In genomic region chr1:25913166-25913565, GRCh38 we compare ENCODE assay signal across 29 cellular contexts.
"Had no signal": no experiment of that assay in that cellular context is flagged by ENCODE, and none has a peak within 500 bp of the region (broad histone marks: within the 10 kb centered on the region; RNA-seq: fewer than 3 reads in every experiment).

No MANE protein-coding gene starts in this region.

- DNase-seq: activated CD4-positive, alpha-beta memory T cell treated with anti-CD3 and anti-CD28 coated beads for 36 hours; activated CD4-positive, alpha-beta T cell treated with anti-CD3 and anti-CD28 coated beads for 36 hours; activated CD4-positive, alpha-beta T cell treated with anti-CD3 and anti-CD28 coated beads, Interleukin-2, amount 10 ng/mL, durations not matched to agents 24 days and 14 days; activated CD4-positive, CD25-positive, alpha-beta regulatory T cell; activated CD4-positive, CD25-positive, alpha-beta regulatory T cell treated with anti-CD3 and anti-CD28 coated beads, Interleukin-2, amount 50 U/mL, for 72 hours; activated CD8-positive, alpha-beta memory T cell treated with anti-CD3 and anti-CD28 coated beads, Interleukin-2, amount 50 U/mL, for 48 hours; activated gamma-delta T cell; activated naive CD4-positive, alpha-beta T cell; activated naive CD4-positive, alpha-beta T cell treated with anti-CD3 and anti-CD28 coated beads, Interleukin-2, amount 10 ng/mL, durations not matched to agents 7 days and 5 days; activated T-cell treated with anti-CD3 and anti-CD28 coated beads for 4 hours; activated T-cell treated with anti-CD3 and anti-CD28 coated beads, Interleukin-2, amount 50 U/mL, for 24 hours; activated T-cell treated with anti-CD3 and anti-CD28 coated beads, Interleukin-2, amount 50 U/mL, for 72 hours; amniotic stem cell; anterior cingulate cortex; caudate nucleus; cerebellar nuclear complex; colonic mucosa; dorsolateral prefrontal cortex; effector memory CD4-positive, alpha-beta T cell; endodermal cell; esophagus squamous epithelium; foreskin melanocyte; heart right ventricle; T-helper 2 cell had no signal

- ATAC-seq: activated CD4-positive, alpha-beta T cell treated with anti-CD3 and anti-CD28 coated beads for 36 hours; activated T-cell treated with anti-CD3 and anti-CD28 coated beads, Interleukin-2, amount 50 U/mL, for 72 hours; gastroesophageal sphincter had no signal

- H3K36me3 ChIP-seq: brain microvascular endothelial cell, colonic mucosa, esophagus squamous epithelium, gastroesophageal sphincter, heart right ventricle had no signal

- H3K27ac ChIP-seq: colonic mucosa, esophagus squamous epithelium, gastroesophageal sphincter had no signal

- H3K9me3 Mint-ChIP-seq: activated CD4-positive, alpha-beta memory T cell treated with anti-CD3 and anti-CD28 coated beads for 36 hours; activated CD4-positive, alpha-beta T cell treated with anti-CD3 and anti-CD28 coated beads, Interleukin-2, amount 10 ng/mL, durations not matched to agents 24 days and 14 days; activated naive CD4-positive, alpha-beta T cell treated with anti-CD3 and anti-CD28 coated beads, Interleukin-2, amount 10 ng/mL, durations not matched to agents 7 days and 5 days; activated T-cell treated with anti-CD3 and anti-CD28 coated beads, Interleukin-2, amount 50 U/mL, for 24 hours; activated T-cell treated with anti-CD3 and anti-CD28 coated beads, Interleukin-2, amount 50 U/mL, for 72 hours; dendritic cell treated with granulocyte-macrophage colony-stimulating factor and Interleukin-4, amounts not matched to agents 40 ng/mL and 50 ng/mL, for 4 days; endodermal cell had no signal

- H3K27me3 Mint-ChIP-seq: activated CD4-positive, alpha-beta memory T cell treated with anti-CD3 and anti-CD28 coated beads for 36 hours; activated CD4-positive, alpha-beta T cell treated with anti-CD3 and anti-CD28 coated beads for 36 hours; activated naive CD8-positive, alpha-beta T cell; activated T-cell treated with anti-CD3 and anti-CD28 coated beads, Interleukin-2, amount 50 U/mL, for 24 hours had no signal

- H3K27ac Mint-ChIP-seq: activated CD4-positive, alpha-beta memory T cell treated with anti-CD3 and anti-CD28 coated beads for 36 hours; activated CD4-positive, alpha-beta T cell treated with anti-CD3 and anti-CD28 coated beads for 36 hours; activated CD4-positive, alpha-beta T cell treated with anti-CD3 and anti-CD28 coated beads, Interleukin-2, amount 10 ng/mL, durations not matched to agents 24 days and 14 days; activated naive CD4-positive, alpha-beta T cell treated with anti-CD3 and anti-CD28 coated beads, Interleukin-2, amount 10 ng/mL, durations not matched to agents 7 days and 5 days; activated naive CD8-positive, alpha-beta T cell; activated T-cell treated with anti-CD3 and anti-CD28 coated beads, Interleukin-2, amount 50 U/mL, for 24 hours; activated T-cell treated with anti-CD3 and anti-CD28 coated beads, Interleukin-2, amount 50 U/mL, for 72 hours; dendritic cell treated with granulocyte-macrophage colony-stimulating factor and Interleukin-4, amounts not matched to agents 40 ng/mL and 50 ng/mL, for 4 days; endodermal cell had no signal

- H3K4me1 ChIP-seq: colonic mucosa, esophagus squamous epithelium, gastroesophageal sphincter had no signal

- H3K36me3 Mint-ChIP-seq: activated CD4-positive, alpha-beta memory T cell treated with anti-CD3 and anti-CD28 coated beads for 36 hours; activated naive CD8-positive, alpha-beta T cell had no signal

- H3K4me3 ChIP-seq: colonic mucosa, dorsolateral prefrontal cortex, esophagus squamous epithelium, gastroesophageal sphincter, heart right ventricle had no signal

- H3K9me3 ChIP-seq: colonic mucosa, esophagus squamous epithelium, gastroesophageal sphincter, heart right ventricle had no signal

- H3K27me3 ChIP-seq: brain microvascular endothelial cell, colonic mucosa, dorsolateral prefrontal cortex, esophagus squamous epithelium, gastroesophageal sphincter, heart right ventricle had no signal

- H3K4me3 Mint-ChIP-seq: activated CD4-positive, alpha-beta memory T cell treated with anti-CD3 and anti-CD28 coated beads for 36 hours; activated CD4-positive, alpha-beta T cell treated with anti-CD3 and anti-CD28 coated beads for 36 hours; activated CD4-positive, alpha-beta T cell treated with anti-CD3 and anti-CD28 coated beads, Interleukin-2, amount 10 ng/mL, durations not matched to agents 24 days and 14 days; activated naive CD4-positive, alpha-beta T cell treated with anti-CD3 and anti-CD28 coated beads, Interleukin-2, amount 10 ng/mL, durations not matched to agents 7 days and 5 days; activated naive CD8-positive, alpha-beta T cell; activated T-cell treated with anti-CD3 and anti-CD28 coated beads, Interleukin-2, amount 50 U/mL, for 24 hours; activated T-cell treated with anti-CD3 and anti-CD28 coated beads, Interleukin-2, amount 50 U/mL, for 72 hours; dendritic cell treated with granulocyte-macrophage colony-stimulating factor and Interleukin-4, amounts not matched to agents 40 ng/mL and 50 ng/mL, for 4 days; endodermal cell had no signal

- FAIRE-seq: astrocyte had no signal
